ENCODE assay signal across 15 cellular contexts in genomic region chr12:108548954-108549521, GRCh38.
"Had no signal": no experiment of that assay in that cellular context is flagged by ENCODE, and none has a peak within 500 bp of the region (broad histone marks: within the 10 kb centered on the region; RNA-seq: fewer than 3 reads in every experiment).

No MANE protein-coding gene starts in this region.

- H3K27me3 Mint-ChIP-seq: naive thymus-derived CD8-positive, alpha-beta T cell had no signal

- H3K9me3 Mint-ChIP-seq: naive thymus-derived CD8-positive, alpha-beta T cell had no signal

- H3K27ac ChIP-seq: epithelial cell of prostate, gastroesophageal sphincter, neutrophil, tibial nerve, vagina had no signal

- DNase-seq: activated CD4-positive, alpha-beta T cell treated with anti-CD3 and anti-CD28 coated beads for 4 hours; activated naive CD4-positive, alpha-beta T cell treated with Interleukin-2 at 50 U/mL for 16 hours; central memory CD4-positive, alpha-beta T cell; cortex of kidney; effector CD8-positive, alpha-beta T cell; mucosa of descending colon; naive thymus-derived CD8-positive, alpha-beta T cell; right cardiac atrium; small intestine had no signal

- ATAC-seq: gastroesophageal sphincter; left lobe of liver; mucosa of descending colon; naive thymus-derived CD8-positive, alpha-beta T cell; right cardiac atrium had no signal

- H3K4me3 Mint-ChIP-seq: naive thymus-derived CD8-positive, alpha-beta T cell had no signal

- H3K4me3 ChIP-seq: gastroesophageal sphincter, mucosa of descending colon, tibial nerve, vagina had no signal

- H3K27me3 ChIP-seq: gastroesophageal sphincter, neutrophil, tibial nerve, vagina had no signal
